3 cellular contexts compared by ENCODE assay signal in genomic region chr2:134459706-134460406, GRCh38.
TF ChIP-seq lines count a peak whose summit lies in the region.

No MANE protein-coding gene starts in this region.

TF ChIP-seq in SK-N-SH, 30 proteins besides CTCF, POLR2A, EP300 and RAD21 (continues in another document):
- TF ChIP-seq IRF3 (IDR thresholded peaks at IDR 0.05; ENCODE audit: low read depth, low read length) (no peak), USF1 (IDR thresholded peaks at IDR 0.05; ENCODE audit: borderline replicate concordance, low read depth) (no peak), ZBTB33 (IDR thresholded peaks at IDR 0.05; ENCODE audit: borderline replicate concordance, low read depth) (no peak), POLR2AphosphoS5 (IDR thresholded peaks at IDR 0.05; ENCODE audit: low read depth, low read length) (no peak), ELF1 (IDR thresholded peaks at IDR 0.05) (no peak), MAX (IDR thresholded peaks at IDR 0.05; ENCODE audit: low read depth) (no peak), GATA2 (CRISPR knock-in tag; IDR thresholded peaks at IDR 0.05) (no peak), MXI1 (IDR thresholded peaks at IDR 0.05; ENCODE audit: low read depth, low read length) (no peak), YY1 (IDR thresholded peaks at IDR 0.05; ENCODE audit: low read depth) (no peak), JUND (IDR thresholded peaks at IDR 0.05) (no peak), EZH2phosphoT487 (IDR thresholded peaks at IDR 0.05; ENCODE audit: borderline replicate concordance, low read depth) (no peak), NRF1 (IDR thresholded peaks at IDR 0.05; ENCODE audit: low read depth, low read length) (no peak), TAF1 (IDR thresholded peaks at IDR 0.05; ENCODE audit: borderline replicate concordance, low read depth, low read length) (no peak), TEAD4 (IDR thresholded peaks at IDR 0.05; ENCODE audit: borderline replicate concordance, insufficient read depth) (no peak), TCF12 (IDR thresholded peaks at IDR 0.05) (no peak), RCOR1 (IDR thresholded peaks at IDR 0.05; ENCODE audit: low read length) (no peak), NFIC (IDR thresholded peaks at IDR 0.05; ENCODE audit: borderline replicate concordance) (no peak), FOXM1 (IDR thresholded peaks at IDR 0.05; ENCODE audit: low read depth) (no peak), PBX3 (IDR thresholded peaks at IDR 0.05) (no peak)

TF ChIP-seq in SK-N-SH treated with all-trans-retinoic acid at 6 μM for 48 hours, 23 proteins besides CTCF, POLR2A, EP300 and RAD21:
- TF ChIP-seq PPARA (CRISPR knock-in tag; IDR thresholded peaks at IDR 0.05; ENCODE audit: borderline replicate concordance) (no peak), TSHZ2 (CRISPR knock-in tag; IDR thresholded peaks at IDR 0.05) (no peak), CREB5 (CRISPR knock-in tag; IDR thresholded peaks at IDR 0.05; ENCODE audit: low read depth) (no peak)
TF ChIP-seq in SK-N-SH treated with all-trans-retinoic acid at 6 μM for 48 hours: peak in this region for 0.

TF ChIP-seq in IMR-90, 13 proteins besides CTCF, POLR2A, EP300 and RAD21:
- TF ChIP-seq BHLHE40 (IDR thresholded peaks at IDR 0.05; ENCODE audit: low read depth, low read length) (no peak), CHD1 (IDR thresholded peaks at IDR 0.05; ENCODE audit: low read depth, low read length) (no peak), MAZ (IDR thresholded peaks at IDR 0.05; ENCODE audit: borderline replicate concordance, low read depth, low read length) (no peak), CEBPB (IDR thresholded peaks at IDR 0.05; ENCODE audit: low read depth, low read length) (no peak), MAFK (IDR thresholded peaks at IDR 0.05; ENCODE audit: low read depth, low read length) (no peak), SMC3 (IDR thresholded peaks at IDR 0.05; ENCODE audit: low read depth, low read length) (no peak), NFE2L2 (IDR thresholded peaks at IDR 0.05; ENCODE audit: low read depth, low read length) (no peak)
